Comparison of ENCODE assay signal across 8 cellular contexts in genomic region chr22:17369553-17370035, GRCh38. TPM values are rescaled to one million over a fixed set of nuclear protein-coding genes. Genes with fewer than 3 reads are reported as not detected.
DNase-seq lines count a peak whose midpoint lies in the region; ATAC-seq lines count a peak whose summit lies in the region.

No MANE protein-coding gene starts in this region.

- POLR2A ChIA-PET in activated naive CD8-positive, alpha-beta T cell treated with anti-CD3 and anti-CD28 coated beads, Interleukin-2, amount 10 ng/mL, durations not matched to agents 7 days and 5 days (lab: Charles Lee), result no interaction called here

- H3K27me3 Mint-ChIP-seq in activated naive CD8-positive, alpha-beta T cell treated with anti-CD3 and anti-CD28 coated beads, Interleukin-2, amount 10 ng/mL, durations not matched to agents 7 days and 5 days, result peaks cover 65% of the 10 kb centered on the region

- no peaks in the 10 kb centered on the region for H3K9me3 Mint-ChIP-seq in activated naive CD8-positive, alpha-beta T cell treated with anti-CD3 and anti-CD28 coated beads, Interleukin-2, amount 10 ng/mL, durations not matched to agents 7 days and 5 days

- H3K4me1 Mint-ChIP-seq in activated naive CD8-positive, alpha-beta T cell treated with anti-CD3 and anti-CD28 coated beads, Interleukin-2, amount 10 ng/mL, durations not matched to agents 7 days and 5 days, result peaks cover 21% of the 10 kb centered on the region

- DNase-seq in COLO668 (lab: John Stamatoyannopoulos, UW; ENCODE audit: unreplicated experiment), result peak; percentile 26
- DNase-seq in HuH-7 (ENCODE audit: low spot score), result peak; percentile 58
- DNase-seq in activated naive CD8-positive, alpha-beta T cell treated with anti-CD3 and anti-CD28 coated beads, Interleukin-2, amount 10 ng/mL, durations not matched to agents 7 days and 5 days, result peak; percentile 51
- DNase-seq in kidney tubule cell (ENCODE audit: low spot score), result peak; percentile 24
- DNase-seq in stimulated activated CD4-positive, alpha-beta T cell treated with anti-CD3 and anti-CD28 coated beads, TNF-alpha, amount 100 ng/mL, for 24 hours (ENCODE audit: low read depth in 3 of 3), result peak in 2 of 3 experiments; percentile 4 to 14
- DNase-seq in NCI-H526 treated with DMSO at 0.1 percent for 48 hours (lab: John Stamatoyannopoulos, UW), result no peak
- no peak for DNase-seq in H4 (ENCODE audit: low spot score)

- peak; percentile 59 for ATAC-seq in activated naive CD8-positive, alpha-beta T cell treated with anti-CD3 and anti-CD28 coated beads, Interleukin-2, amount 10 ng/mL, durations not matched to agents 7 days and 5 days (ENCODE audit: low read depth)
- no peak for ATAC-seq in GM19035 (IDR thresholded peaks at IDR 0.05; ENCODE audit: unreplicated experiment)

- no peak overlapping the region for H3K27ac Mint-ChIP-seq in activated naive CD8-positive, alpha-beta T cell treated with anti-CD3 and anti-CD28 coated beads, Interleukin-2, amount 10 ng/mL, durations not matched to agents 7 days and 5 days

- H3K36me3 Mint-ChIP-seq in activated naive CD8-positive, alpha-beta T cell treated with anti-CD3 and anti-CD28 coated beads, Interleukin-2, amount 10 ng/mL, durations not matched to agents 7 days and 5 days, result peaks cover 3% of the 10 kb centered on the region

- no peak overlapping the region for H3K4me3 Mint-ChIP-seq in activated naive CD8-positive, alpha-beta T cell treated with anti-CD3 and anti-CD28 coated beads, Interleukin-2, amount 10 ng/mL, durations not matched to agents 7 days and 5 days

RNA-seq across cellular contexts. Expression of gene CECR2, which starts 0.3 kb away (rescaled TPM):
- total RNA-seq in activated naive CD8-positive, alpha-beta T cell treated with anti-CD3 and anti-CD28 coated beads, Interleukin-2, amount 10 ng/mL, durations not matched to agents 7 days and 5 days, result under 1 TPM in 1 of 2 experiments, not detected in 1; 0.06 TPM
- 0.06 and 0.21 TPM in 2 replicates for total RNA-seq in H4 (2014; rRNA removed; shearing (Covaris generic))

Comparison
In these comparisons a context has a peak if more than half of its experiments do, and no peak if none do; other contexts are left out.
1. DNase-seq: peak in COLO668 (single experiment), HuH-7 (single experiment), activated naive CD8-positive, alpha-beta T cell treated with anti-CD3 and anti-CD28 coated beads, Interleukin-2, amount 10 ng/mL, durations not matched to agents 7 days and 5 days (single experiment), kidney tubule cell (single experiment) and stimulated activated CD4-positive, alpha-beta T cell treated with anti-CD3 and anti-CD28 coated beads, TNF-alpha, amount 100 ng/mL, for 24 hours (2 of 3); none in NCI-H526 treated with DMSO at 0.1 percent for 48 hours (single experiment) and H4 (single experiment).